8 cellular contexts compared by ENCODE assay signal in genomic region chr4:98994474-98995182, GRCh38. TPM values are rescaled to one million over a fixed set of nuclear protein-coding genes. Genes with fewer than 3 reads are reported as not detected.
A peak's percentile ranks its signal among the peaks of the same experiment; 100 is the strongest.
DNase-seq lines count a peak whose midpoint lies in the region; ATAC-seq, FAIRE-seq and TF ChIP-seq lines count a peak whose summit lies in the region.

No MANE protein-coding gene starts in this region.

- H3K4me1 Mint-ChIP-seq in activated naive CD8-positive, alpha-beta T cell treated with anti-CD3 and anti-CD28 coated beads, Interleukin-2, amount 50 U/mL, for 24 hours = peaks cover 33% of the 10 kb centered on the region

- H3K9ac ChIP-seq in kidney (ENCODE audit: low read length in 2 of 2) = peak overlapping the region; percentile 35 to 68

- peaks cover 0 to 12% of the 10 kb centered on the region in 2 donors for H3K4me1 ChIP-seq in right atrium auricular region
- no peaks in the 10 kb centered on the region for H3K4me1 ChIP-seq in kidney (ENCODE audit: control insufficient read depth in 1 of 2, insufficient read depth in 1 of 2, low read depth in 1 of 2, low read length in 2 of 2)

- H3K36me3 ChIP-seq in right atrium auricular region = no peaks in the 10 kb centered on the region
- no peaks in the 10 kb centered on the region for H3K36me3 ChIP-seq in kidney (ENCODE audit: control insufficient read depth in 1 of 2, insufficient read depth in 2 of 2, low read length in 2 of 2)

- DNase-seq in right atrium auricular region (ENCODE audit: low spot score) (no peak), left ventricle myocardium superior (no peak), kidney (no peak)
- no peak for DNase-seq in activated naive CD8-positive, alpha-beta T cell treated with anti-CD3 and anti-CD28 coated beads, Interleukin-2, amount 50 U/mL, for 24 hours
- DNase-seq in activated CD4-positive, alpha-beta T cell treated with anti-CD3 and anti-CD28 coated beads for 1 hour = no peak
- DNase-seq in stimulated activated CD4-positive, alpha-beta T cell treated with anti-CD3 and anti-CD28 coated beads, Interleukin-2, amount 100 ng/mL, for 24 hours = no peak

- H3K9me3 ChIP-seq in right atrium auricular region = no peaks in the 10 kb centered on the region
- H3K9me3 ChIP-seq in kidney (ENCODE audit: control insufficient read depth in 1 of 2, low read length in 2 of 2) = no peaks in the 10 kb centered on the region

- H3K27ac ChIP-seq in right atrium auricular region (peak overlapping the region; percentile 87 to 95), kidney (ENCODE audit: low read depth in 2 of 2, low read length in 2 of 2) (peak overlapping the region; percentile 71 to 76), temporal lobe (ENCODE audit: low read depth, low read length) (peak overlapping the region; percentile 54)

- no peak for FAIRE-seq in kidney (lab: Jason Lieb, UNC)

- H3K27me3 Mint-ChIP-seq in activated naive CD8-positive, alpha-beta T cell treated with anti-CD3 and anti-CD28 coated beads, Interleukin-2, amount 50 U/mL, for 24 hours = no peaks in the 10 kb centered on the region

- no peaks in the 10 kb centered on the region for H3K27me3 ChIP-seq in right atrium auricular region

- peak overlapping the region; percentile 98 for H3K27ac Mint-ChIP-seq in activated naive CD8-positive, alpha-beta T cell treated with anti-CD3 and anti-CD28 coated beads, Interleukin-2, amount 50 U/mL, for 24 hours

- no peaks in the 10 kb centered on the region for H3K9me3 Mint-ChIP-seq in activated naive CD8-positive, alpha-beta T cell treated with anti-CD3 and anti-CD28 coated beads, Interleukin-2, amount 50 U/mL, for 24 hours

- peak overlapping the region; percentile 40 to 80 for H3K4me3 ChIP-seq in right atrium auricular region
- H3K4me3 ChIP-seq in kidney (ENCODE audit: low read length in 2 of 2) = peak overlapping the region; percentile 77 to 82

- peaks cover 2% of the 10 kb centered on the region for H3K36me3 Mint-ChIP-seq in activated naive CD8-positive, alpha-beta T cell treated with anti-CD3 and anti-CD28 coated beads, Interleukin-2, amount 50 U/mL, for 24 hours (ENCODE audit: low read depth)

- no peak for TF ChIP-seq CTCF in right atrium auricular region (IDR thresholded peaks at IDR 0.05)
- no peak for TF ChIP-seq CTCF in kidney (IDR thresholded peaks at IDR 0.05; ENCODE audit: borderline replicate concordance, extremely low read depth, insufficient read depth)

- ATAC-seq in left ventricle myocardium superior (no peak), GM19455 (IDR thresholded peaks at IDR 0.05; ENCODE audit: unreplicated experiment) (no peak)
- no peak for ATAC-seq in activated naive CD8-positive, alpha-beta T cell treated with anti-CD3 and anti-CD28 coated beads, Interleukin-2, amount 50 U/mL, for 24 hours

- intact Hi-C loops in left ventricle myocardium superior (cut with micrococcal nuclease) (loop anchor here (5.0 kb wide), 1 partner anchor 63 kb away; no protein-coding TSS in a partner anchor), kidney (cut with DNase I) (no loop called here)

- peak overlapping the region; percentile 90 for H3K4me3 Mint-ChIP-seq in activated naive CD8-positive, alpha-beta T cell treated with anti-CD3 and anti-CD28 coated beads, Interleukin-2, amount 50 U/mL, for 24 hours

RNA-seq across cellular contexts. Expression of gene METAP1, which starts 0.9 kb away (rescaled TPM):
- total RNA-seq in right atrium auricular region (10 to 100 TPM; 50.3 to 56.2 TPM), left ventricle myocardium superior (75.8 TPM), kidney (33.8 TPM), temporal lobe (35.9 TPM)
- polyA plus RNA-seq in kidney (ENCODE audit: insufficient read depth, low read depth, low replicate concordance) = 22.7 TPM
